ENCODE assay signal across 1 cellular context in genomic region chr12:106360400-106360994, GRCh38.
TF ChIP-seq lines count a peak whose summit lies in the region.

No MANE protein-coding gene starts in this region.

TF ChIP-seq in HCT116, 20 proteins besides CTCF, POLR2A, EP300 and RAD21 (continued from another document):
- TF ChIP-seq, protein P1, sequence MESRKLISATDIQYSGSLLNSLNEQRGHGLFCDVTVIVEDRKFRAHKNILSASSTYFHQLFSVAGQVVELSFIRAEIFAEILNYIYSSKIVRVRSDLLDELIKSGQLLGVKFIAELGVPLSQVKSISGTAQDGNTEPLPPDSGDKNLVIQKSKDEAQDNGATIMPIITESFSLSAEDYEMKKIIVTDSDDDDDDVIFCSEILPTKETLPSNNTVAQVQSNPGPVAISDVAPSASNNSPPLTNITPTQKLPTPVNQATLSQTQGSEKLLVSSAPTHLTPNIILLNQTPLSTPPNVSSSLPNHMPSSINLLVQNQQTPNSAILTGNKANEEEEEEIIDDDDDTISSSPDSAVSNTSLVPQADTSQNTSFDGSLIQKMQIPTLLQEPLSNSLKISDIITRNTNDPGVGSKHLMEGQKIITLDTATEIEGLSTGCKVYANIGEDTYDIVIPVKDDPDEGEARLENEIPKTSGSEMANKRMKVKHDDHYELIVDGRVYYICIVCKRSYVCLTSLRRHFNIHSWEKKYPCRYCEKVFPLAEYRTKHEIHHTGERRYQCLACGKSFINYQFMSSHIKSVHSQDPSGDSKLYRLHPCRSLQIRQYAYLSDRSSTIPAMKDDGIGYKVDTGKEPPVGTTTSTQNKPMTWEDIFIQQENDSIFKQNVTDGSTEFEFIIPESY (IDR thresholded peaks at IDR 0.05; ENCODE audit: extremely low read depth, insufficient replicate concordance, low read length) = no peak
- TF ChIP-seq FOSL1 (IDR thresholded peaks at IDR 0.05; ENCODE audit: low read depth) (no peak), JUND (IDR thresholded peaks at IDR 0.05) (no peak)
- TF ChIP-seq, protein P2, sequence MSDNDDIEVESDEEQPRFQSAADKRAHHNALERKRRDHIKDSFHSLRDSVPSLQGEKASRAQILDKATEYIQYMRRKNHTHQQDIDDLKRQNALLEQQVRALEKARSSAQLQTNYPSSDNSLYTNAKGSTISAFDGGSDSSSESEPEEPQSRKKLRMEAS (IDR thresholded peaks at IDR 0.05) = no peak
TF ChIP-seq in HCT116: peak in this region for 0.
